23 cellular contexts compared by ENCODE assay signal in the genomic region with DNA sequence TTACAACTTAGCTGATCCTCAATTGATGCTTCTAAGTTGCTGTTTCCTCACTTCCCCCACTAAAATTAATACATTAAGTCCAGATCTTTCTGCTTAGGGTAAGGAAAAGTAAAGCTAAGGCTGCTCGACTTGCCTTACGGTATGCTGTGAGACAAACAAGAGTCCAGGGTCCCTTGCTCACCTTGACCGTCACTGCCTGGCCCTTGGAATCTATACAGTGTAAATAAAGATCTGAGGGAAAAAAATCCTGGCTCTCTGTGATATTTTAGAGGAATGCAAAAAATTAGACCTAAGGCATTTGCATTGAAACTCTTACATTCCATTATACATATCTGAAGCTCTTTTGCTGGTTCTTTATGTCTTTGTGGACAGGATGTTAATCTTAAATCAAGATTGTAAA.
"Had no signal": no experiment of that assay in that cellular context is flagged by ENCODE, and none has a peak within 500 bp of the region (broad histone marks: within the 10 kb centered on the region; RNA-seq: fewer than 3 reads in every experiment).

No MANE protein-coding gene starts in this region.

- H3K9me3 Mint-ChIP-seq: stimulated activated memory B cell treated with anti-CD40 and anti-IgM and Interleukin-4, amounts not matched to agents 10 μg/mL and 1 μg/mL and 100 μg/mL, for 72 hours had no signal

- H3K36me3 Mint-ChIP-seq: neural progenitor cell; stimulated activated memory B cell treated with anti-CD40 and anti-IgM and Interleukin-4, amounts not matched to agents 10 μg/mL and 1 μg/mL and 100 μg/mL, for 72 hours had no signal

- H3K4me1 ChIP-seq: gastroesophageal sphincter, heart left ventricle, left lung, neural progenitor cell, prostate gland, right atrium auricular region, sigmoid colon, testis, tibial artery, upper lobe of left lung had no signal

- H3K27me3 ChIP-seq: gastroesophageal sphincter, heart left ventricle, left lung, neural progenitor cell, right atrium auricular region, sigmoid colon, testis, tibial artery, upper lobe of left lung had no signal

- H3K4me3 ChIP-seq: gastroesophageal sphincter, heart left ventricle, left lung, neural progenitor cell, prostate gland, right atrium auricular region, sigmoid colon, testis, tibial artery, upper lobe of left lung had no signal

- H3K36me3 ChIP-seq: gastroesophageal sphincter, heart left ventricle, left lung, neural progenitor cell, prostate gland, right atrium auricular region, sigmoid colon, tibial artery, upper lobe of left lung had no signal

- ATAC-seq: gastroesophageal sphincter; heart left ventricle; left cardiac atrium; left lung; naive thymus-derived CD4-positive, alpha-beta T cell; stimulated activated memory B cell treated with anti-CD40 and anti-IgM and Interleukin-4, amounts not matched to agents 10 μg/mL and 1 μg/mL and 100 μg/mL, for 72 hours; stimulated activated naive CD8-positive, alpha-beta T cell treated with anti-CD3 and anti-CD28 coated beads, Interleukin-15, Interleukin-2, amounts not matched to agents 100 U/mL and 50 U/mL, for 24 hours had no signal

- DNase-seq: cortex of kidney; foreskin fibroblast; heart left ventricle; hippocampal formation; left cardiac atrium; left lung; mesenchymal stem cell; midbrain; naive thymus-derived CD4-positive, alpha-beta T cell; sigmoid colon; stimulated activated CD4-positive, alpha-beta T cell treated with anti-CD3 and anti-CD28 coated beads, Interleukin-2, amount 100 ng/mL, for 24 hours; stimulated activated CD4-positive, alpha-beta T cell treated with anti-CD3 and anti-CD28 coated beads, Interleukin-4, amount 100 ng/mL, for 24 hours; stimulated activated naive CD8-positive, alpha-beta T cell treated with anti-CD3 and anti-CD28 coated beads, Interleukin-15, Interleukin-2, amounts not matched to agents 100 U/mL and 50 U/mL, for 24 hours; substantia nigra; testis; tibial artery; upper lobe of left lung had no signal

- H3K4me1 Mint-ChIP-seq: naive thymus-derived CD4-positive, alpha-beta T cell; neural progenitor cell; stimulated activated memory B cell treated with anti-CD40 and anti-IgM and Interleukin-4, amounts not matched to agents 10 μg/mL and 1 μg/mL and 100 μg/mL, for 72 hours had no signal

- H3K27me3 Mint-ChIP-seq: naive thymus-derived CD4-positive, alpha-beta T cell; stimulated activated memory B cell treated with anti-CD40 and anti-IgM and Interleukin-4, amounts not matched to agents 10 μg/mL and 1 μg/mL and 100 μg/mL, for 72 hours had no signal

- H3K9me3 ChIP-seq: gastroesophageal sphincter, heart left ventricle, left lung, prostate gland, right atrium auricular region, sigmoid colon, testis, tibial artery, upper lobe of left lung had no signal

- H3K27ac Mint-ChIP-seq: naive thymus-derived CD4-positive, alpha-beta T cell; nephron; neural progenitor cell; stimulated activated memory B cell treated with anti-CD40 and anti-IgM and Interleukin-4, amounts not matched to agents 10 μg/mL and 1 μg/mL and 100 μg/mL, for 72 hours had no signal

- H2AFZ ChIP-seq: neural progenitor cell had no signal

- H3K27ac ChIP-seq: gastroesophageal sphincter, heart left ventricle, left lung, neural progenitor cell, prostate gland, right atrium auricular region, sigmoid colon, testis, tibial artery, upper lobe of left lung had no signal

- H3K4me2 ChIP-seq: neural progenitor cell had no signal

- H3K4me3 Mint-ChIP-seq: naive thymus-derived CD4-positive, alpha-beta T cell; nephron; neural progenitor cell; stimulated activated memory B cell treated with anti-CD40 and anti-IgM and Interleukin-4, amounts not matched to agents 10 μg/mL and 1 μg/mL and 100 μg/mL, for 72 hours had no signal
